Comparison of ENCODE assay signal across 19 cellular contexts in the genomic region with DNA sequence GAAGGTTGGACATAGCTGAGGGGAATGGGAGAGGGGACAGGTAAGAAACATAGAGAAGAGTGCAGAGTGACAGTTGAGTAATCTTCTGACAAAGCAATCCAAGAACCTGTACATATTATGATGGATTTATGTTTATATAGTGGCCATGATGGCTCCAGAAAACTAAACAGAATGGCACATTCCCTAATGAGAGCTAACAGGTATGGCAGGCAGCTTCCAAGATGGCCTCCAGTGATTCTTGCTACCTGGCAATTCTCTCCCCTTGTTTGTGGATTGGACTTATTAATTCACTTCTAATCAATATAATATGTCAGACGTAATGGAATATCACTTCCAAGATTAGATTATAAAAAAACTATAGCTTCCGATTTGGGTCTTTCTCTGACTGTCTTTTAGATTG.
DNase-seq lines count a peak whose midpoint lies in the region; ATAC-seq, FAIRE-seq and TF ChIP-seq lines count a peak whose summit lies in the region.
"Had no signal": no experiment of that assay in that cellular context is flagged by ENCODE, and none has a peak within 500 bp of the region (broad histone marks: within the 10 kb centered on the region; RNA-seq: fewer than 3 reads in every experiment).

No MANE protein-coding gene starts in this region.

- FAIRE-seq in H1 (lab: Jason Lieb, UNC): no peak
- FAIRE-seq: GM12891, GM18507 had no signal

- no peak for TF ChIP-seq CTCF in H9 (conservative IDR thresholded peaks at IDR 0.05)
- TF ChIP-seq CTCF in H1 (IDR thresholded peaks at IDR 0.05; ENCODE audit: control extremely low read depth in 1 of 3, insufficient read depth in 1 of 3, low read depth in 1 of 3, low read length in 3 of 3): no peak
- TF ChIP-seq CTCF in testis (IDR thresholded peaks at IDR 0.05): no peak
- TF ChIP-seq CTCF in upper lobe of right lung (IDR thresholded peaks at IDR 0.05): no peak

- no CpG with 5 or more reads among the region's 2 CpGs for WGBS in H9 (ENCODE audit: extremely low coverage, insufficient read length, low lambda C conversion rate)
- 96% methylated on average over 2 of the region's 2 CpGs; no CpG with 5 or more reads in 1 of the 2 experiments for WGBS in H1 (ENCODE audit: extremely low coverage in 1 of 2, insufficient coverage in 1 of 2, insufficient read length in 1 of 2, insufficient replicate concordance in 2 of 2, low coverage in 1 of 2, low lambda C conversion rate in 2 of 2, missing lambda C conversion rate in 1 of 2), 2 experiments
- WGBS in testis, 2 donors: 69 to 79% methylated on average over 2 of the region's 2 CpGs

- no peak overlapping the region for H4K8ac ChIP-seq in H9 (replicated peaks; ENCODE audit: insufficient read length, low read depth, low read length)
- H4K8ac ChIP-seq in H1 (ENCODE audit: extremely low read depth, insufficient read depth, low read length): no peak overlapping the region

- H3K18ac ChIP-seq in H9 (ENCODE audit: insufficient read length, low read depth, low read length) (no peak overlapping the region), H1 (ENCODE audit: extremely low read depth, low read length) (no peak overlapping the region)

- H3K23me2 ChIP-seq in H9 (ENCODE audit: insufficient read length, low read depth, low read length, poor library complexity, severe bottlenecking) (no peaks in the 10 kb centered on the region), H1 (ENCODE audit: low read depth, low read length) (no peaks in the 10 kb centered on the region; the same call in 1 of the 2 replicates)

- H2BK20ac ChIP-seq in H9 (ENCODE audit: low read depth, low read length, poor library complexity, severe bottlenecking) (no peak overlapping the region), H1 (ENCODE audit: low read length) (peak overlapping the region; percentile 69; the same call in 1 of the 2 replicates)

- peak overlapping the region; percentile 71 to 99 (median 96); a peak in 6 of 7 replicates for H3K27ac Mint-ChIP-seq in H9
- H3K27ac Mint-ChIP-seq: CD4-positive, alpha-beta memory T cell had no signal

- H4K91ac ChIP-seq in H9 (ENCODE audit: insufficient read length, low read depth, low read length): no peak overlapping the region
- peak overlapping the region; percentile 61 for H4K91ac ChIP-seq in H1 (replicated peaks; ENCODE audit: insufficient read length, low read length)

- peaks cover 0 to 2% (median 0%) of the 10 kb centered on the region in 3 experiments; a peak in 1 of 7 replicates for H3K36me3 Mint-ChIP-seq in H9 (ENCODE audit: insufficient read depth in 1 of 3, low read depth in 3 of 3)
- H3K36me3 Mint-ChIP-seq: CD4-positive, alpha-beta memory T cell had no signal

- H3K9ac ChIP-seq in H9 (ENCODE audit: extremely low read depth, insufficient read length, low read length) (no peak overlapping the region), HUES6 (ENCODE audit: low read length) (no peak overlapping the region), H1 (replicated peaks in 1 of 4; ENCODE audit: extremely low read depth in 1 of 4, low read depth in 3 of 4, low read length in 3 of 4) (no peak overlapping the region)

- H3K4me1 ChIP-seq in H9 (ENCODE audit: insufficient read depth, low read length): peaks cover 10% of the 10 kb centered on the region
- H3K4me1 ChIP-seq in HUES6 (ENCODE audit: control insufficient read depth, insufficient read depth, low read length): peaks cover 27% of the 10 kb centered on the region
- peaks cover 0 to 10% (median 0%) of the 10 kb centered on the region in 4 experiments; a peak in 1 of 7 replicates for H3K4me1 ChIP-seq in H1 (replicated peaks in 1 of 4; ENCODE audit: control insufficient read depth in 3 of 4, insufficient read depth in 4 of 4, low read length in 3 of 4)
- no peaks in the 10 kb centered on the region for H3K4me1 ChIP-seq in testis
- no peaks in the 10 kb centered on the region for H3K4me1 ChIP-seq in upper lobe of right lung

- H3K14ac ChIP-seq in H9 (ENCODE audit: insufficient read depth, low read length) (no peak overlapping the region), H1 (ENCODE audit: insufficient read length) (no peak overlapping the region)

- H3K4ac ChIP-seq in H9 (ENCODE audit: low read depth, low read length) (no peak overlapping the region), H1 (replicated peaks; ENCODE audit: insufficient read length, low read depth, low read length) (peak overlapping the region; percentile 92)

- H2BK12ac ChIP-seq in H9 (ENCODE audit: insufficient read length, low read depth, low read length) (no peak overlapping the region), H1 (ENCODE audit: low read depth, low read length) (0 out of 2 replicates have a peak overlapping the region, but pooled peaks have one; percentile 13)

- H2BK15ac ChIP-seq in H9 (ENCODE audit: low read depth, low read length) (no peak overlapping the region), H1 (ENCODE audit: low read length) (no peak overlapping the region)

- TF ChIP-seq EP300 in H1 (IDR thresholded peaks at IDR 0.05; ENCODE audit: borderline replicate concordance in 1 of 2, low read depth in 2 of 2, low read length in 2 of 2): no peak

- no peaks in the 10 kb centered on the region for H3K79me1 ChIP-seq in H9 (ENCODE audit: insufficient read depth, low read depth, low read length, poor library complexity, severe bottlenecking)
- H3K79me1 ChIP-seq in H1 (ENCODE audit: low read depth, low read length): no peaks in the 10 kb centered on the region

- H3K36me3 ChIP-seq in HUES6 (ENCODE audit: control insufficient read depth, insufficient read depth, low read length) (no peaks in the 10 kb centered on the region), H1 (ENCODE audit: control insufficient read depth in 2 of 4, insufficient read depth in 4 of 4, low read length in 3 of 4) (no peaks in the 10 kb centered on the region), testis (ENCODE audit: low read depth, missing control alignments) (no peaks in the 10 kb centered on the region), upper lobe of right lung (no peaks in the 10 kb centered on the region)

- H4K20me1 ChIP-seq in H9 (ENCODE audit: control insufficient read depth, insufficient read depth, insufficient read length): no peaks in the 10 kb centered on the region
- H4K20me1 ChIP-seq in H1 (replicated peaks in 1 of 2; ENCODE audit: control insufficient read depth in 1 of 2, insufficient read depth in 2 of 2, low read length in 2 of 2): no peaks in the 10 kb centered on the region

- H3K56ac ChIP-seq in H9 (ENCODE audit: insufficient read length, low read depth, low read length) (no peak overlapping the region), H1 (replicated peaks; ENCODE audit: insufficient read length, low read depth, low read length) (no peak overlapping the region)

- ATAC-seq in upper lobe of right lung (no peak), HG03045 (IDR thresholded peaks at IDR 0.05; ENCODE audit: unreplicated experiment) (no peak)
- ATAC-seq: HCT116 had no signal

- H3K9me3 Mint-ChIP-seq in H9: no peaks in the 10 kb centered on the region
- H3K9me3 Mint-ChIP-seq: CD4-positive, alpha-beta memory T cell had no signal

- H3T11ph ChIP-seq in H9 (ENCODE audit: low read length): no peak overlapping the region

- TF ChIP-seq RAD21 in H1 (IDR thresholded peaks at IDR 0.05 in 1 of 2, conservative IDR thresholded peaks at IDR 0.05 in 1 of 2; ENCODE audit: low read depth in 2 of 2, low read length in 2 of 2): no peak

- H2AFZ ChIP-seq in H9 (ENCODE audit: low read length) (no peak overlapping the region), H1 (ENCODE audit: low read length) (no peak overlapping the region; the same call in 1 of the 2 replicates)

- H4K5ac ChIP-seq in H9 (ENCODE audit: insufficient read length, low read depth, low read length): no peak overlapping the region
- peak overlapping the region; percentile 46 for H4K5ac ChIP-seq in H1 (ENCODE audit: insufficient read length, low read depth, low read length)

- no peak for TF ChIP-seq POLR2A in H1 (IDR thresholded peaks at IDR 0.05; ENCODE audit: control extremely low read depth in 1 of 2, low read depth in 2 of 2, low read length in 2 of 2)
- TF ChIP-seq POLR2A in testis (IDR thresholded peaks at IDR 0.05): no peak

- H3K4me2 ChIP-seq in H9 (ENCODE audit: insufficient read depth, insufficient read length, low read length): no peak overlapping the region
- no peak overlapping the region for H3K4me2 ChIP-seq in H1 (ENCODE audit: insufficient read depth in 1 of 2, low read depth in 2 of 2, low read length in 2 of 2)

- H3K4me3 ChIP-seq in HUES6 (ENCODE audit: low read depth, low read length) (no peak overlapping the region), H1 (ENCODE audit: extremely low read depth in 1 of 4, insufficient read depth in 2 of 4, low read depth in 3 of 4, low read length in 4 of 4) (no peak overlapping the region), testis (peak overlapping the region; percentile 32 to 36), upper lobe of right lung (no peak overlapping the region)

- peaks cover 44 to 49% of the 10 kb centered on the region in 2 experiments for H3K4me1 Mint-ChIP-seq in H9

- no peaks in the 10 kb centered on the region for H3K79me2 ChIP-seq in H9 (ENCODE audit: insufficient read depth, low read length)
- H3K79me2 ChIP-seq in H1 (ENCODE audit: control insufficient read depth in 1 of 2, insufficient read depth in 2 of 2, low read length in 2 of 2): no peaks in the 10 kb centered on the region

- H3K23ac ChIP-seq in H9 (ENCODE audit: insufficient read length, low read depth, low read length): no peak overlapping the region
- H3K23ac ChIP-seq in H1 (ENCODE audit: insufficient read length): no peak overlapping the region

- intact Hi-C loops in testis (cut with DNase I; ENCODE audit: low total_unique reads) (no loop called here), upper lobe of right lung (cut with DNase I) (no loop called here)

- no peak for DNase-seq in H9
- DNase-seq in H1 (ENCODE audit: low read depth in 1 of 2, low spot score in 2 of 2): no peak
- no peak for DNase-seq in testis
- DNase-seq in upper lobe of right lung: no peak
- DNase-seq in SW480 (ENCODE audit: low spot score): no peak
- DNase-seq: C1 segment of cervical spinal cord; Calu3; CD4-positive, alpha-beta memory T cell; COR-L47; DMS53; DMS79 treated with DMSO at 0.1 percent for 48 hours; GF-D8; GOT3; H7 had no signal

- H3K27me3 Mint-ChIP-seq in H9 (ENCODE audit: low read depth): no peaks in the 10 kb centered on the region
- H3K27me3 Mint-ChIP-seq: CD4-positive, alpha-beta memory T cell had no signal

- H2AK5ac ChIP-seq in H9 (ENCODE audit: insufficient read length, low read length) (no peak overlapping the region), H1 (ENCODE audit: low read depth, low read length) (no peak overlapping the region)

- H3K9me3 ChIP-seq in H9 (ENCODE audit: control insufficient read depth, low read depth, low read length) (no peaks in the 10 kb centered on the region), HUES6 (ENCODE audit: control insufficient read depth, insufficient read depth, low read depth, low read length) (no peaks in the 10 kb centered on the region), H1 (ENCODE audit: insufficient read depth in 2 of 2, low read depth in 1 of 2, low read length in 1 of 2) (no peaks in the 10 kb centered on the region), testis (no peaks in the 10 kb centered on the region), upper lobe of right lung (no peaks in the 10 kb centered on the region)

- no peak overlapping the region for H2BK5ac ChIP-seq in H9 (ENCODE audit: insufficient read length, low read length)
- H2BK5ac ChIP-seq in H1 (ENCODE audit: low read depth, low read length): no peak overlapping the region; the same call in 1 of the 2 replicates

- no peaks in the 10 kb centered on the region for H3K27me3 ChIP-seq in H9 (ENCODE audit: insufficient read depth, low read length)
- H3K27me3 ChIP-seq in HUES6 (ENCODE audit: control insufficient read depth, insufficient read depth, low read length): no peaks in the 10 kb centered on the region
- H3K27me3 ChIP-seq in H1 (replicated peaks in 1 of 4; ENCODE audit: control insufficient read depth in 3 of 4, extremely low read depth in 1 of 4, insufficient read depth in 3 of 4, low read length in 3 of 4): no peaks in the 10 kb centered on the region
- no peaks in the 10 kb centered on the region for H3K27me3 ChIP-seq in testis
- no peaks in the 10 kb centered on the region for H3K27me3 ChIP-seq in upper lobe of right lung

- H3K4me3 Mint-ChIP-seq in H9: 0 out of 5 replicates have a peak overlapping the region, but pooled peaks of 1 of the 2 experiments have one; percentile 13
- H3K4me3 Mint-ChIP-seq: CD4-positive, alpha-beta memory T cell had no signal

- H2BK120ac ChIP-seq in H9 (ENCODE audit: low read depth, low read length, poor library complexity, severe bottlenecking): no peak overlapping the region
- no peak overlapping the region for H2BK120ac ChIP-seq in H1 (replicated peaks; ENCODE audit: low read depth, low read length)

- H3K27ac ChIP-seq in H9 (ENCODE audit: insufficient read length, low read depth, low read length) (peak overlapping the region; percentile 46), HUES6 (ENCODE audit: low read depth, low read length) (peak overlapping the region; percentile 61; the same call in 1 of the 2 replicates), H1 (ENCODE audit: low read depth, low read length) (no peak overlapping the region), testis (no peak overlapping the region), upper lobe of right lung (no peak overlapping the region)

- CTCF ChIA-PET in H1 (lab: Charles Lee; ENCODE audit: partially characterized antibody): no interaction called here

- POLR2A ChIA-PET in H1 (lab: Charles Lee; ENCODE audit: partially characterized antibody): no interaction called here

Comparison
In these comparisons a context has a peak if more than half of its experiments do, and no peak if none do; other contexts are left out.
1. H3K27ac ChIP-seq: peak in H9 (single experiment) and HUES6 (single experiment); none in H1 (single experiment), testis (0 of 2) and upper lobe of right lung (single experiment).
2. H3K4me3 ChIP-seq: peak in testis (2 of 2); none in HUES6 (single experiment), H1 (0 of 4) and upper lobe of right lung (single experiment).